ENCODE assay signal across 8 cellular contexts in the genomic region with DNA sequence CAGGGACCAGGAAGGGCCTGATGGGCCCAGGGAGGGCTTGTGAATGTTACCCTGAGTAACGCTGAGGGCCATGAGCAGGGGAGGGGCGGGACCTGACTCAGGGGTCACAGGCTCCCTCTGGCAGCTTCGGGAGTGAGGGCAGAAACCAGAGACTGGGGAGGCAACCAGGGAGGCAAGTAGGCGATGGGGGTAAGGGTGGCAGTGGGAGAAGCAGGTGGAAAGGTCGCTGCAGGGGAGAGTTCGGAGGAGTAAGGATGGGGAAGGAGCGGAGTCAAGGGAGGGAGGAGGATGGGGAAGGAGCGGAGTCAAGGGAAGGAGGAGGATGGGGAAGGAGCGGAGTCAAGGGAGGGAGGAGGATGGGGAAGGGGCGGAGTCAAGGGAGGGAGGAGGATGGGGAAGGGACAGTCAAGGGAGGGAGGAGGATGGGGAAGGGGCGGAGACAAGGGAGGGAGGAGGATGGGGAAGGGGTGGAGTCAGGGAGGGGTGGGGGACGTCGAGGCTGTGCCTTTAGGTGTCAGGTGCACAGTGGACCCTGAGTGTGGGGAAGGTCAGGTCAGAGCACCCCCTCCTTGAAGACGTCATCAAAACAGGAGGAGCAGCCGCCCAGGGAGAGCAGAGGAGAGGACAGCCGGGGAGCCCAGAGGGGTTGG. TPM values are rescaled to one million over a fixed set of nuclear protein-coding genes. Genes with fewer than 3 reads are reported as not detected.
DNase-seq lines count a peak whose midpoint lies in the region; ATAC-seq and TF ChIP-seq lines count a peak whose summit lies in the region.

No MANE protein-coding gene starts in this region.

- H3K27me3 Mint-ChIP-seq in CD8-positive, alpha-beta T cell (ENCODE audit: low read depth), result no peaks in the 10 kb centered on the region
- no peaks in the 10 kb centered on the region for H3K27me3 Mint-ChIP-seq in effector memory CD8-positive, alpha-beta T cell

- H3K27ac Mint-ChIP-seq in CD8-positive, alpha-beta T cell, result peak overlapping the region; percentile 49
- H3K27ac Mint-ChIP-seq in effector memory CD8-positive, alpha-beta T cell, result peak overlapping the region; percentile 39 to 65

- no peak for ATAC-seq in CD8-positive, alpha-beta T cell
- no peak for ATAC-seq in effector memory CD8-positive, alpha-beta T cell (replicated peaks)
- ATAC-seq in GM19467 (IDR thresholded peaks at IDR 0.05; ENCODE audit: unreplicated experiment) (no peak), HG02885 (IDR thresholded peaks at IDR 0.05; ENCODE audit: poor library complexity, unreplicated experiment) (no peak), GM21360 (IDR thresholded peaks at IDR 0.05; ENCODE audit: unreplicated experiment) (no peak)

- no peak overlapping the region for H3K4me3 ChIP-seq in CD8-positive, alpha-beta T cell (ENCODE audit: low read depth, low read length)

- no peak overlapping the region for H3K4me3 Mint-ChIP-seq in CD8-positive, alpha-beta T cell
- peak overlapping the region in 1 of 2 donors; percentile 5 for H3K4me3 Mint-ChIP-seq in effector memory CD8-positive, alpha-beta T cell

- no peaks in the 10 kb centered on the region for H3K9me3 ChIP-seq in CD8-positive, alpha-beta T cell (ENCODE audit: low read length)

- intact Hi-C loops in CD8-positive, alpha-beta T cell (cut with DNase I, micrococcal nuclease), result no loop called here

- peaks cover 55% of the 10 kb centered on the region for H3K36me3 Mint-ChIP-seq in CD8-positive, alpha-beta T cell
- H3K36me3 Mint-ChIP-seq in effector memory CD8-positive, alpha-beta T cell (ENCODE audit: insufficient read depth), result peaks cover 24% of the 10 kb centered on the region

- H3K27ac ChIP-seq in CD8-positive, alpha-beta T cell (ENCODE audit: low read depth, low read length), result no peak overlapping the region

- H3K36me3 ChIP-seq in CD8-positive, alpha-beta T cell (ENCODE audit: insufficient read depth, low read length), result peaks cover 31% of the 10 kb centered on the region

- no peaks in the 10 kb centered on the region for H3K27me3 ChIP-seq in CD8-positive, alpha-beta T cell (ENCODE audit: insufficient read depth, low read length)

- POLR2A ChIA-PET in CD8-positive, alpha-beta T cell (lab: Charles Lee), result interaction anchor here (0.6 kb wide), 1 partner anchor 13 kb away, joined by 3 read pairs; no protein-coding TSS in a partner anchor

- no peak for DNase-seq in CD8-positive, alpha-beta T cell
- DNase-seq in NCI-H82 (lab: John Stamatoyannopoulos, UW), result peak; percentile 93
- DNase-seq in effector memory CD8-positive, alpha-beta T cell, result no peak
- peak; percentile 59 for DNase-seq in mucosa of gallbladder (ENCODE audit: low spot score)
- no peak for DNase-seq in NCI-H510A (lab: John Stamatoyannopoulos, UW)

- no peaks in the 10 kb centered on the region for H3K9me3 Mint-ChIP-seq in CD8-positive, alpha-beta T cell
- no peaks in the 10 kb centered on the region for H3K9me3 Mint-ChIP-seq in effector memory CD8-positive, alpha-beta T cell

- no peak for TF ChIP-seq CTCF in CD8-positive, alpha-beta T cell (IDR thresholded peaks at IDR 0.05)

- H3K4me1 Mint-ChIP-seq in CD8-positive, alpha-beta T cell (ENCODE audit: low read depth), result peaks cover 12% of the 10 kb centered on the region
- H3K4me1 Mint-ChIP-seq in effector memory CD8-positive, alpha-beta T cell (ENCODE audit: low read depth in 2 of 2), result peaks cover 15 to 25% of the 10 kb centered on the region in 2 donors

- CTCF ChIA-PET in CD8-positive, alpha-beta T cell (lab: Charles Lee), result interaction anchor here (1.8 kb wide), 1 partner anchor 76 kb away, joined by 4 read pairs; no protein-coding TSS in a partner anchor

- H3K4me1 ChIP-seq in CD8-positive, alpha-beta T cell (ENCODE audit: insufficient read depth, low read length), result peaks cover 4% of the 10 kb centered on the region

RNA-seq across cellular contexts. Expression of a gene that starts 15.5 kb away (rescaled TPM):
- not detected for total RNA-seq in CD8-positive, alpha-beta T cell
- 243 TPM for total RNA-seq in mucosa of gallbladder

RNA-seq across cellular contexts. Expression of a gene that starts 28.1 kb away (rescaled TPM):
- total RNA-seq in CD8-positive, alpha-beta T cell, result 10 to 100 TPM; 36.7 to 38.4 TPM
- 19.8 TPM for total RNA-seq in mucosa of gallbladder

RNA-seq across cellular contexts. Expression of a gene that starts 41.9 kb away (rescaled TPM):
- 1 to 10 TPM; 6.1 to 7.6 TPM for total RNA-seq in CD8-positive, alpha-beta T cell
- total RNA-seq in mucosa of gallbladder, result not detected

Comparison
In these comparisons a context has a peak if more than half of its experiments do, and no peak if none do; other contexts are left out.
1. DNase-seq: peak in NCI-H82 (single experiment) and mucosa of gallbladder (single experiment); none in CD8-positive, alpha-beta T cell (0 of 7), effector memory CD8-positive, alpha-beta T cell (0 of 3) and NCI-H510A (single experiment).
2. RNA of a gene that starts 15.5 kb away (total RNA-seq): 243 TPM in mucosa of gallbladder (single experiment); not detected in CD8-positive, alpha-beta T cell; every median in the first group is over 100 times any median in the second.